1 cellular context compared by ENCODE assay signal in genomic region chr3:31077021-31077601, GRCh38.
TF ChIP-seq lines count a peak whose summit lies in the region.

No MANE protein-coding gene starts in this region.

TF ChIP-seq in GM12878, 131 proteins besides CTCF, POLR2A, EP300 and RAD21 (continued from another document):
- TF ChIP-seq ZBTB11 (CRISPR knock-in tag; IDR thresholded peaks at IDR 0.05) = no peak
- TF ChIP-seq ELK1 (IDR thresholded peaks at IDR 0.05; ENCODE audit: low read depth, low read length) = no peak
- peak; percentile 42; the same call in 1 of the 2 replicates for TF ChIP-seq NFIC (IDR thresholded peaks at IDR 0.05; ENCODE audit: low read depth, low read length)
- no peak for TF ChIP-seq STAT1 (conservative IDR thresholded peaks at IDR 0.05)
- no peak for TF ChIP-seq CEBPB (IDR thresholded peaks at IDR 0.05; ENCODE audit: borderline replicate concordance in 1 of 2, low read depth in 2 of 2, low read length in 2 of 2)
- no peak for TF ChIP-seq TAF1 (IDR thresholded peaks at IDR 0.05; ENCODE audit: borderline replicate concordance, low read depth, low read length)
- no peak for TF ChIP-seq HDAC6 (IDR thresholded peaks at IDR 0.05; ENCODE audit: unreplicated experiment)
- no peak for TF ChIP-seq MYB (IDR thresholded peaks at IDR 0.05; ENCODE audit: borderline replicate concordance, low read depth, low read length)
- TF ChIP-seq ZNF207 (IDR thresholded peaks at IDR 0.05; ENCODE audit: borderline replicate concordance) = no peak
- TF ChIP-seq RELB (IDR thresholded peaks at IDR 0.05; ENCODE audit: low read depth) = no peak
- TF ChIP-seq CREM (IDR thresholded peaks at IDR 0.05; ENCODE audit: low read depth) = no peak
- peak; percentile 61; the same call in 1 of the 2 replicates for TF ChIP-seq IRF4 (IDR thresholded peaks at IDR 0.05; ENCODE audit: low read depth, low read length)
- TF ChIP-seq BMI1 (IDR thresholded peaks at IDR 0.05; ENCODE audit: borderline replicate concordance) = no peak
- no peak for TF ChIP-seq HSF1 (IDR thresholded peaks at IDR 0.05; ENCODE audit: low read depth, low read length)
- TF ChIP-seq TCF12 (IDR thresholded peaks at IDR 0.05; ENCODE audit: low read depth, low read length) = no peak
- no peak for TF ChIP-seq ZNF274 (IDR thresholded peaks at IDR 0.05; ENCODE audit: insufficient read depth, insufficient read length)
- no peak for TF ChIP-seq MTA3 (IDR thresholded peaks at IDR 0.05; ENCODE audit: borderline replicate concordance, low read length)
- no peak for TF ChIP-seq NRF1 (conservative IDR thresholded peaks at IDR 0.05; ENCODE audit: low read depth, low read length)
- no peak for TF ChIP-seq FOXK2 (IDR thresholded peaks at IDR 0.05)
- 0 out of 2 replicates have a peak, but pooled peaks have one; percentile 36 for TF ChIP-seq BCL11A (IDR thresholded peaks at IDR 0.05; ENCODE audit: low read depth, low read length)
- no peak for TF ChIP-seq MYC (IDR thresholded peaks at IDR 0.05; ENCODE audit: insufficient read depth, insufficient read length, insufficient replicate concordance, low read length, severe bottlenecking)
- no peak for TF ChIP-seq PAX5 (IDR thresholded peaks at IDR 0.05; ENCODE audit: borderline replicate concordance, low read depth, low read length)
- no peak for TF ChIP-seq MAX (IDR thresholded peaks at IDR 0.05; ENCODE audit: low read depth, low read length)
- TF ChIP-seq RUNX3 (IDR thresholded peaks at IDR 0.05; ENCODE audit: low read length) = peak; percentile 55
- TF ChIP-seq NR2C2 (IDR thresholded peaks at IDR 0.05; ENCODE audit: borderline replicate concordance, control insufficient read depth, insufficient read length, low read depth) = no peak
- TF ChIP-seq KDM1A (IDR thresholded peaks at IDR 0.05; ENCODE audit: borderline replicate concordance) = no peak
- no peak for TF ChIP-seq RFX5 (IDR thresholded peaks at IDR 0.05; ENCODE audit: low read depth, low read length)
- TF ChIP-seq GATAD2B (conservative IDR thresholded peaks at IDR 0.05; ENCODE audit: low read depth) = no peak
- no peak for TF ChIP-seq ASH2L (IDR thresholded peaks at IDR 0.05; ENCODE audit: borderline replicate concordance, low read depth)
- no peak for TF ChIP-seq CEBPZ (IDR thresholded peaks at IDR 0.05; ENCODE audit: low read depth, low read length)
- no peak for TF ChIP-seq BCL3 (IDR thresholded peaks at IDR 0.05; ENCODE audit: borderline replicate concordance, insufficient read depth, low read depth, low read length, poor library complexity, severe bottlenecking)
- TF ChIP-seq SRF (IDR thresholded peaks at IDR 0.05; ENCODE audit: low read depth in 2 of 2, low read length in 2 of 2) = no peak
- TF ChIP-seq EZH2 (IDR thresholded peaks at IDR 0.05; ENCODE audit: borderline replicate concordance, control insufficient read depth, low read depth, low read length) = no peak
- no peak for TF ChIP-seq FOXM1 (IDR thresholded peaks at IDR 0.05; ENCODE audit: low read depth, low read length)
- no peak for TF ChIP-seq CHD1 (IDR thresholded peaks at IDR 0.05; ENCODE audit: low read depth, low read length)
- no peak for TF ChIP-seq ESRRA (IDR thresholded peaks at IDR 0.05; ENCODE audit: low read length)
- TF ChIP-seq IKZF2 (IDR thresholded peaks at IDR 0.05) = 0 out of 4 replicates have a peak, but pooled peaks of 1 of the 2 experiments have one; percentile 19
- no peak for TF ChIP-seq CREB1 (IDR thresholded peaks at IDR 0.05; ENCODE audit: low read depth)
- TF ChIP-seq KAT2A (conservative IDR thresholded peaks at IDR 0.05; ENCODE audit: control insufficient read depth, low read depth, low read length) = no peak
- no peak for TF ChIP-seq IKZF1 (conservative IDR thresholded peaks at IDR 0.05)
- no peak for TF ChIP-seq CHD4 (IDR thresholded peaks at IDR 0.05)
- peak; percentile 42 for TF ChIP-seq JUNB (IDR thresholded peaks at IDR 0.05)
- TF ChIP-seq PAX8 (IDR thresholded peaks at IDR 0.05) = no peak
- no peak for TF ChIP-seq ATF7 (IDR thresholded peaks at IDR 0.05; ENCODE audit: low read depth)
- no peak for TF ChIP-seq PML (IDR thresholded peaks at IDR 0.05; ENCODE audit: low read length)
- no peak for TF ChIP-seq SMARCA5 (IDR thresholded peaks at IDR 0.05)
- no peak for TF ChIP-seq ATF3 (IDR thresholded peaks at IDR 0.05; ENCODE audit: borderline replicate concordance, extremely low read depth, low read depth, low read length)
